ENCODE assay signal across 1 cellular context in genomic region chr13:102830646-102831045, GRCh38.
A peak's percentile ranks its signal among the peaks of the same experiment; 100 is the strongest.
TF ChIP-seq lines count a peak whose summit lies in the region.

No MANE protein-coding gene starts in this region.

TF ChIP-seq in HepG2, 621 proteins besides CTCF, POLR2A, EP300 and RAD21 (continues in another document):
- TF ChIP-seq HNRNPH1 (optimal IDR thresholded peaks at IDR 0.05; ENCODE audit: low read depth, low read length) (no peak), MXD4 (CRISPR knock-in tag; IDR thresholded peaks at IDR 0.05) (no peak), KDM1A (CRISPR knock-in tag; IDR thresholded peaks at IDR 0.05) (0 out of 2 replicates have a peak, but pooled peaks have one; percentile 53), ETS1 (CRISPR knock-in tag; IDR thresholded peaks at IDR 0.05) (no peak), HNF1B (CRISPR knock-in tag; IDR thresholded peaks at IDR 0.05) (no peak), SIN3A (IDR thresholded peaks at IDR 0.05; ENCODE audit: borderline replicate concordance, low read depth, low read length) (0 out of 2 replicates have a peak, but pooled peaks have one; percentile 54), RFXAP (CRISPR knock-in tag; IDR thresholded peaks at IDR 0.05; ENCODE audit: borderline replicate concordance) (0 out of 2 replicates have a peak, but pooled peaks have one; percentile 48), ZNF644 (CRISPR knock-in tag; IDR thresholded peaks at IDR 0.05; ENCODE audit: low read depth) (peak; percentile 69; the same call in 1 of the 2 replicates), ZNF800 (CRISPR knock-in tag; IDR thresholded peaks at IDR 0.05) (0 out of 2 replicates have a peak, but pooled peaks have one; percentile 26), MTA3 (CRISPR knock-in tag; IDR thresholded peaks at IDR 0.05) (no peak), ISX (CRISPR knock-in tag; conservative IDR thresholded peaks at IDR 0.05) (no peak), SOX13 (IDR thresholded peaks at IDR 0.05) (no peak), SOX13 (CRISPR knock-in tag; conservative IDR thresholded peaks at IDR 0.05 in 1 of 2, IDR thresholded peaks at IDR 0.05 in 1 of 2) (peak in 1 of 2 experiments; percentile 48; a peak in 1 of 4 replicates), BATF2 (CRISPR knock-in tag; IDR thresholded peaks at IDR 0.05) (no peak), ZKSCAN8 (CRISPR knock-in tag; IDR thresholded peaks at IDR 0.05; ENCODE audit: borderline replicate concordance) (0 out of 2 replicates have a peak, but pooled peaks have one; percentile 28), NFE2L2 (IDR thresholded peaks at IDR 0.05; ENCODE audit: low read length) (no peak), PITX1 (CRISPR knock-in tag; IDR thresholded peaks at IDR 0.05) (no peak), ZNF292 (CRISPR knock-in tag; IDR thresholded peaks at IDR 0.05; ENCODE audit: borderline replicate concordance, low read depth) (peak; percentile 59; the same call in 1 of the 2 replicates), KDM6A (CRISPR knock-in tag; IDR thresholded peaks at IDR 0.05; ENCODE audit: low read depth) (peak; percentile 93), CREM (IDR thresholded peaks at IDR 0.05) (no peak; the same call in 1 of the 2 replicates), CREM (CRISPR knock-in tag; IDR thresholded peaks at IDR 0.05) (no peak), CREB1 (IDR thresholded peaks at IDR 0.05) (no peak), CREB1 (CRISPR knock-in tag; IDR thresholded peaks at IDR 0.05) (no peak), MATR3 (CRISPR knock-in tag; IDR thresholded peaks at IDR 0.05) (no peak), DNMT3B (CRISPR knock-in tag; conservative IDR thresholded peaks at IDR 0.05) (no peak), GATAD2A (CRISPR knock-in tag; IDR thresholded peaks at IDR 0.05) (peak; percentile 71), ZNF574 (CRISPR knock-in tag; IDR thresholded peaks at IDR 0.05) (peak; percentile 64), ZSCAN12 (CRISPR knock-in tag; IDR thresholded peaks at IDR 0.05) (no peak), FUBP1 (CRISPR knock-in tag; IDR thresholded peaks at IDR 0.05; ENCODE audit: borderline replicate concordance) (no peak), ZNF841 (CRISPR knock-in tag; IDR thresholded peaks at IDR 0.05; ENCODE audit: borderline replicate concordance) (no peak), PAF1 (CRISPR knock-in tag; IDR thresholded peaks at IDR 0.05) (no peak), SP5 (CRISPR knock-in tag; IDR thresholded peaks at IDR 0.05; ENCODE audit: borderline replicate concordance, low read depth) (no peak), KIAA2018 (CRISPR knock-in tag; IDR thresholded peaks at IDR 0.05; ENCODE audit: borderline replicate concordance) (no peak), ZNF121 (CRISPR knock-in tag; IDR thresholded peaks at IDR 0.05) (no peak), ZNF317 (CRISPR knock-in tag; IDR thresholded peaks at IDR 0.05) (no peak), ZNF564 (CRISPR knock-in tag; IDR thresholded peaks at IDR 0.05) (no peak), ERF (CRISPR knock-in tag; IDR thresholded peaks at IDR 0.05) (peak; percentile 47; the same call in 1 of the 2 replicates), SOX5 (CRISPR knock-in tag; IDR thresholded peaks at IDR 0.05; ENCODE audit: borderline replicate concordance) (peak; percentile 16; the same call in 1 of the 2 replicates), ZNF260 (CRISPR knock-in tag; IDR thresholded peaks at IDR 0.05; ENCODE audit: borderline replicate concordance, low read depth) (no peak)
